8 cellular contexts compared by ENCODE assay signal in the genomic region with DNA sequence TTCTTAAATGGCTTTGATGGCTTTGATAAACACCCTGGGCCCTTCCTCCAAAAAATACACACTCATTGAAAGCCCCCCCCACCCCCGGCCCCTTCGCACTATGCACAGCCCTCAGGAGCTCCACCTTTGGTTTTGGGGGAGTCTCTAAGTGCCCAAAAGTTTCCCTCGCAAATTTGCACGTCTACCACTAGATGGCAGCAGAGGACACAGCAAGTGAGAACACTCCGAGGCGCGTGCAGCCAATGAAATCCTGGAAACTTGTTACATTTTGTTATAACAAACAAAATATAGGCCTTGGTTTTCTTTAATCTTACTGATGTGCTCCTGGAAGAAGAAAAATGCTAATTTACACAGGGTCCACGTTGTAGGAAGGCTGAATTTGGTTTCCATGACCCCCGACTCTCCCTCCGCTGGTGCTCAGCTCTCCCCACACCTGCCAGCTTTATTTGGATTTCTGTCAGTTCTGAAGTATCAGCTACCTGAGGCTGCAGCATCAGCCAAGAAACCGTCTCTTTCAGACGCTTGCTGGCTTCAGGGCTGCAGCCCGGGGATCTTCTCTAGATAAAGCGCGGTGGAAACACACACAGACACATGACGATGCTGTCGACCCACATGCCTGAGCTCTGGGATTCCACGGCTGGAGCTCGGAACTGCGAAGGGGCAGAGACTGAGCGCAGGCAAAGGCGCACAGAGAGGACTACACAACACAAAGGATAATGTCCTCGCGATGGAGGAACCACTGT.
A peak's percentile ranks its signal among the peaks of the same experiment; 100 is the strongest.
DNase-seq lines count a peak whose midpoint lies in the region; ATAC-seq and TF ChIP-seq lines count a peak whose summit lies in the region.

No MANE protein-coding gene starts in this region.

- POLR2A ChIA-PET in activated CD4-positive, alpha-beta T cell treated with anti-CD3 and anti-CD28 coated beads for 36 hours (lab: Charles Lee), result interaction anchor here (0.8 kb wide), 1 partner anchor 206 kb away, joined by 5 read pairs; no protein-coding TSS in a partner anchor

- H3K27me3 Mint-ChIP-seq in activated CD4-positive, alpha-beta T cell treated with anti-CD3 and anti-CD28 coated beads for 36 hours, result no peaks in the 10 kb centered on the region

- in situ Hi-C loops in Caki2 (cut with HindIII; ENCODE audit: low pct_unique_long_range_greater_than_20kb, low sequenced_read_pairs), result no loop called here

- no peak overlapping the region for H3K27ac Mint-ChIP-seq in activated CD4-positive, alpha-beta T cell treated with anti-CD3 and anti-CD28 coated beads for 36 hours

- H3K4me3 ChIP-seq in H7 (ENCODE audit: insufficient read depth, low read depth, low read length), result no peak overlapping the region
- no peak overlapping the region for H3K4me3 ChIP-seq in coronary artery
- H3K4me3 ChIP-seq in right lobe of liver, result no peak overlapping the region

- CTCF ChIA-PET in activated CD4-positive, alpha-beta T cell treated with anti-CD3 and anti-CD28 coated beads for 36 hours (lab: Charles Lee), result interaction anchor here (0.6 to 4.1 kb wide), 41 partner anchors 8 to 655 kb away, joined by 3 to 38 read pairs (median 3); no protein-coding TSS in a partner anchor

- no peak for TF ChIP-seq POLR2A in right lobe of liver (IDR thresholded peaks at IDR 0.05)

- H3K27ac ChIP-seq in coronary artery (no peak overlapping the region), right lobe of liver (no peak overlapping the region)

- TF ChIP-seq CTCF in coronary artery (IDR thresholded peaks at IDR 0.05), result peak; percentile 86
- peak; percentile 61 to 82 (median 80) for TF ChIP-seq CTCF in right lobe of liver (IDR thresholded peaks at IDR 0.05)

- WGBS in right lobe of liver (ENCODE audit: insufficient coverage, low coverage, low lambda C conversion rate, missing lambda C conversion rate), result 43% methylated on average over 20 of the region's 24 CpGs

- no peaks in the 10 kb centered on the region for H3K36me3 Mint-ChIP-seq in activated CD4-positive, alpha-beta T cell treated with anti-CD3 and anti-CD28 coated beads for 36 hours (ENCODE audit: low read depth)

- no peaks in the 10 kb centered on the region for H3K9me3 Mint-ChIP-seq in activated CD4-positive, alpha-beta T cell treated with anti-CD3 and anti-CD28 coated beads for 36 hours (ENCODE audit: low read depth)

- H3K9me3 ChIP-seq in right lobe of liver, result no peaks in the 10 kb centered on the region

- H3K36me3 ChIP-seq in H7 (replicated peaks; ENCODE audit: control insufficient read depth, insufficient read depth, low read length) (no peaks in the 10 kb centered on the region), right lobe of liver (no peaks in the 10 kb centered on the region)

- no peak overlapping the region for H3K4me3 Mint-ChIP-seq in activated CD4-positive, alpha-beta T cell treated with anti-CD3 and anti-CD28 coated beads for 36 hours

- no peaks in the 10 kb centered on the region for H3K4me1 Mint-ChIP-seq in activated CD4-positive, alpha-beta T cell treated with anti-CD3 and anti-CD28 coated beads for 36 hours

- no peaks in the 10 kb centered on the region for H3K4me1 ChIP-seq in right lobe of liver

- peak; percentile 74 for ATAC-seq in activated CD4-positive, alpha-beta T cell treated with anti-CD3 and anti-CD28 coated beads for 36 hours
- ATAC-seq in right lobe of liver (peak; percentile 70 to 83 (median 78)), GM19397 (IDR thresholded peaks at IDR 0.05; ENCODE audit: unreplicated experiment) (no peak)

- H3K27me3 ChIP-seq in H7 (ENCODE audit: control insufficient read depth, insufficient read depth, low read length) (no peaks in the 10 kb centered on the region), right lobe of liver (no peaks in the 10 kb centered on the region)

- intact Hi-C loops in activated CD4-positive, alpha-beta T cell treated with anti-CD3 and anti-CD28 coated beads for 36 hours (cut with DNase I, micrococcal nuclease), result loop anchor here (1.0 to 10.0 kb wide), 4 partner anchors 214 to 529 kb away; no protein-coding TSS in a partner anchor
- intact Hi-C loops in right lobe of liver (cut with DNase I), result loop anchor here in 1 of 2 donors (10.0 kb wide), 1 partner anchor 369 kb away; no protein-coding TSS in a partner anchor

- DNase-seq in Caki2 (ENCODE audit: low read depth), result peak; percentile 18
- peak; percentile 81 for DNase-seq in H7
- peak; percentile 83 for DNase-seq in NCI-H2227 (lab: John Stamatoyannopoulos, UW; ENCODE audit: unreplicated experiment)
- DNase-seq in activated CD4-positive, alpha-beta T cell treated with anti-CD3 and anti-CD28 coated beads for 36 hours, result peak; percentile 79
- no peak for DNase-seq in coronary artery (ENCODE audit: low spot score)
- DNase-seq in right lobe of liver, result peak in 1 of 3 donors; percentile 45
- DNase-seq in stimulated activated CD8-positive, alpha-beta memory T cell treated with anti-CD3 and anti-CD28 coated beads, Interleukin-12 subunit alpha, Interleukin-12 subunit beta, amount 100 ng/mL, for 1 hour (ENCODE audit: low read depth), result peak; percentile 55
